In the genomic region with DNA sequence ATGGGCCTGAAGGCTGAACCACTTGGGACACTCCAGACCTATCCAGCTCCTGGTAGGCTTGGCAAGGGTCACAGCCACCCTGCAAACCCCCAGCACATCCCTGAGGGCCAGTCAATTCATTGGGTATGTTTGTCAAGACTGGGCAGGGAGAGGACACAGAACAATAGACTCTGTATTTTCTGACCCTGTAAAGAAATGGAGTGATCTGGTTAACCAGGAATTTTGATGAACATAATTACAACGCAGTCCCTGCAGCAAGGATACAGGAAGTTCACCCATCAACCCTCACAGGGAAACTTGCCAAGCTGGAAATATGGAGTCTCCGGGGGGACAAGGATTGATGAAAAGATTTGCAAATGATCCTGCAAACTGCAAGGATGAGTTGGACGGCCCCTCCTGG, we compare ENCODE assay signal across 19 cellular contexts.
"Had no signal": no experiment of that assay in that cellular context is flagged by ENCODE, and none has a peak within 500 bp of the region (broad histone marks: within the 10 kb centered on the region; RNA-seq: fewer than 3 reads in every experiment).

No MANE protein-coding gene starts in this region.

- H3K36me3 ChIP-seq: gastroesophageal sphincter, neural progenitor cell, upper lobe of right lung, WERI-Rb-1 had no signal

- H3K4me1 Mint-ChIP-seq: activated CD4-positive, alpha-beta memory T cell treated with anti-CD3 and anti-CD28 coated beads, Interleukin-2, amount 10 ng/mL, durations not matched to agents 7 days and 5 days; activated naive CD8-positive, alpha-beta T cell treated with anti-CD3 and anti-CD28 coated beads for 36 hours had no signal

- H3K9me3 Mint-ChIP-seq: activated CD4-positive, alpha-beta memory T cell treated with anti-CD3 and anti-CD28 coated beads, Interleukin-2, amount 10 ng/mL, durations not matched to agents 7 days and 5 days; activated naive CD8-positive, alpha-beta T cell treated with anti-CD3 and anti-CD28 coated beads for 36 hours; endodermal cell; neural progenitor cell; stimulated activated naive CD8-positive, alpha-beta T cell treated with anti-CD3 and anti-CD28 coated beads, Interleukin-15, Interleukin-2, amounts not matched to agents 100 ng/mL and 50 ng/mL, for 24 hours; T-helper 1 cell treated with Interleukin-12 subunit alpha and Interleukin-12 subunit beta and Interleukin-4 antibody, amounts not matched to agents 30 μg/mL and 1 μg/mL, for 36 hours had no signal

- H3K4me3 ChIP-seq: gastroesophageal sphincter, neural progenitor cell, testis, upper lobe of right lung had no signal

- H3K4me3 Mint-ChIP-seq: activated CD4-positive, alpha-beta memory T cell treated with anti-CD3 and anti-CD28 coated beads, Interleukin-2, amount 10 ng/mL, durations not matched to agents 7 days and 5 days; activated naive CD8-positive, alpha-beta T cell treated with anti-CD3 and anti-CD28 coated beads for 36 hours; endodermal cell; neural progenitor cell; stimulated activated naive CD8-positive, alpha-beta T cell treated with anti-CD3 and anti-CD28 coated beads, Interleukin-15, Interleukin-2, amounts not matched to agents 100 ng/mL and 50 ng/mL, for 24 hours; T-helper 1 cell treated with Interleukin-12 subunit alpha and Interleukin-12 subunit beta and Interleukin-4 antibody, amounts not matched to agents 30 μg/mL and 1 μg/mL, for 36 hours had no signal

- H3K36me3 Mint-ChIP-seq: activated naive CD8-positive, alpha-beta T cell treated with anti-CD3 and anti-CD28 coated beads for 36 hours; neural progenitor cell had no signal

- H3K4me1 ChIP-seq: parathyroid adenoma had no signal

- H3K9me3 ChIP-seq: gastroesophageal sphincter, right atrium auricular region, testis, upper lobe of right lung had no signal

- ATAC-seq: gastroesophageal sphincter, upper lobe of right lung had no signal

- H3K27ac Mint-ChIP-seq: activated CD4-positive, alpha-beta memory T cell treated with anti-CD3 and anti-CD28 coated beads, Interleukin-2, amount 10 ng/mL, durations not matched to agents 7 days and 5 days; activated naive CD8-positive, alpha-beta T cell treated with anti-CD3 and anti-CD28 coated beads for 36 hours; endodermal cell; neural progenitor cell; stimulated activated naive CD8-positive, alpha-beta T cell treated with anti-CD3 and anti-CD28 coated beads, Interleukin-15, Interleukin-2, amounts not matched to agents 100 ng/mL and 50 ng/mL, for 24 hours; T-helper 1 cell treated with Interleukin-12 subunit alpha and Interleukin-12 subunit beta and Interleukin-4 antibody, amounts not matched to agents 30 μg/mL and 1 μg/mL, for 36 hours had no signal

- DNase-seq: activated CD4-positive, alpha-beta memory T cell treated with anti-CD3 and anti-CD28 coated beads, Interleukin-2, amount 10 ng/mL, durations not matched to agents 7 days and 5 days; activated CD4-positive, alpha-beta T cell treated with anti-CD3 and anti-CD28 coated beads for 4 hours; activated gamma-delta T cell treated with Interleukin-2 at 50 U/mL for 16 hours; activated naive CD8-positive, alpha-beta T cell treated with anti-CD3 and anti-CD28 coated beads for 36 hours; endodermal cell; kidney; mesendoderm; small intestine; stimulated activated CD4-positive, alpha-beta T cell treated with anti-CD3 and anti-CD28 coated beads, Interleukin-4, amount 100 ng/mL, for 4 hours; stimulated activated CD8-positive, alpha-beta memory T cell treated with anti-CD3 and anti-CD28 coated beads, Interleukin-4, amount 100 ng/mL, for 48 hours; testis; upper lobe of right lung; WERI-Rb-1 had no signal

- H3K27ac ChIP-seq: neural progenitor cell, parathyroid adenoma, upper lobe of right lung, WERI-Rb-1 had no signal

- H3K4me2 ChIP-seq: neural progenitor cell had no signal

- H3K79me2 ChIP-seq: parathyroid adenoma had no signal

- H2AFZ ChIP-seq: neural progenitor cell, parathyroid adenoma had no signal

- H3K9ac ChIP-seq: neural progenitor cell, parathyroid adenoma had no signal

- H3K27me3 ChIP-seq: gastroesophageal sphincter, neural progenitor cell, right atrium auricular region, testis had no signal
